9 cellular contexts compared by ENCODE assay signal in genomic region chr15:82572311-82572710, GRCh38. TPM values are rescaled to one million over a fixed set of nuclear protein-coding genes. Genes with fewer than 3 reads are reported as not detected.
DNase-seq lines count a peak whose midpoint lies in the region; ATAC-seq and TF ChIP-seq lines count a peak whose summit lies in the region.
"Had no signal": no experiment of that assay in that cellular context is flagged by ENCODE, and none has a peak within 500 bp of the region (broad histone marks: within the 10 kb centered on the region; RNA-seq: fewer than 3 reads in every experiment).

No MANE protein-coding gene starts in this region.

- H2BK20ac ChIP-seq in IMR-90 (ENCODE audit: low read depth, low read length): no peak overlapping the region

- no peak for TF ChIP-seq POLR2A in IMR-90 (IDR thresholded peaks at IDR 0.05; ENCODE audit: low read depth, low read length)

- H3K27ac ChIP-seq in ACC112 (ENCODE audit: low read depth, low read length) (no peak overlapping the region), IMR-90 (ENCODE audit: insufficient read depth, low read length) (no peak overlapping the region)

- H3K27me3 ChIP-seq in ACC112 (ENCODE audit: insufficient read depth, low read length): no peaks in the 10 kb centered on the region
- 0 out of 2 replicates have a peak, but pooled peaks cover 2% of the 10 kb centered on the region for H3K27me3 ChIP-seq in IMR-90 (ENCODE audit: control insufficient read depth, insufficient read depth, low read length)
- H3K27me3 ChIP-seq in endocrine pancreas (ENCODE audit: control insufficient read depth, insufficient read depth, low read length): no peaks in the 10 kb centered on the region

- peak; percentile 8 for DNase-seq in IMR-90
- DNase-seq in occipital lobe (lab: John Stamatoyannopoulos, UW): peak; percentile 44
- no peak for DNase-seq in SHP77 (lab: John Stamatoyannopoulos, UW)
- DNase-seq in activated CD4-positive, CD25-positive, alpha-beta regulatory T cell treated with anti-CD3 and anti-CD28 coated beads, Interleukin-2, amount 50 U/mL, for 72 hours: no peak
- no peak for DNase-seq in activated T-cell treated with anti-CD3 and anti-CD28 coated beads, Interleukin-2, amount 50 U/mL, for 1 hour
- DNase-seq: stimulated activated naive CD4-positive, alpha-beta T cell treated with Interleukin-2 at 50 U/mL for 16 hours had no signal

- no peak for TF ChIP-seq CTCF in IMR-90 (conservative IDR thresholded peaks at IDR 0.05; ENCODE audit: low read depth, low read length)

- intact Hi-C loops in IMR-90 (cut with micrococcal nuclease): no loop called here

- POLR2A ChIA-PET in IMR-90 (lab: Charles Lee; ENCODE audit: unreplicated experiment): interaction anchor here (1.0 kb wide), 1 partner anchor 12 kb away, joined by 4 read pairs; no protein-coding TSS in a partner anchor

- H3K9me1 ChIP-seq in IMR-90 (ENCODE audit: insufficient read depth, low read length): peaks cover 4% of the 10 kb centered on the region; the same call in 1 of the 2 replicates

- no peak overlapping the region for H3K18ac ChIP-seq in IMR-90 (ENCODE audit: low read depth, low read length)

- H2AFZ ChIP-seq in ACC112 (ENCODE audit: low read length, unreplicated experiment) (peak overlapping the region; percentile 17), IMR-90 (replicated peaks; ENCODE audit: low read length, poor library complexity) (peak overlapping the region; percentile 96)

- no peak overlapping the region; a peak in 1 of 4 replicates for H4K8ac ChIP-seq in IMR-90 (ENCODE audit: low read depth in 2 of 2, low read length in 2 of 2)

- H3K9me3 ChIP-seq in IMR-90 (ENCODE audit: control insufficient read depth, insufficient read depth, low read length) (no peaks in the 10 kb centered on the region), endocrine pancreas (ENCODE audit: control insufficient read depth, low read length) (no peaks in the 10 kb centered on the region)

- no peak overlapping the region for H3K9ac ChIP-seq in IMR-90 (ENCODE audit: low read depth, low read length)
- H3K9ac ChIP-seq in endocrine pancreas (ENCODE audit: control insufficient read depth, insufficient read depth, low read length): no peak overlapping the region

- H2BK15ac ChIP-seq in IMR-90 (ENCODE audit: low read depth, low read length): no peak overlapping the region

- CTCF ChIA-PET in IMR-90 (lab: Yijun Ruan, JAX): interaction anchor here (0.7 kb wide), 1 partner anchor 11 kb away, joined by 5 read pairs; no protein-coding TSS in a partner anchor

- H4K20me1 ChIP-seq in IMR-90 (ENCODE audit: insufficient read depth, low read length): no peaks in the 10 kb centered on the region

- H4K91ac ChIP-seq in IMR-90 (ENCODE audit: insufficient read depth, low read depth, low read length): no peak overlapping the region

- 52% methylated on average over 4 of the region's 5 CpGs; no CpG with 5 or more reads in 1 of the 2 experiments for WGBS in IMR-90 (ENCODE audit: extremely low coverage in 2 of 2, insufficient read length in 1 of 2), 2 experiments

- H3K56ac ChIP-seq in IMR-90 (ENCODE audit: extremely low read depth, insufficient read depth, low read length): no peak overlapping the region

- no peak overlapping the region for H3K14ac ChIP-seq in IMR-90 (replicated peaks; ENCODE audit: low read depth, low read length)

- H3K4ac ChIP-seq in IMR-90 (ENCODE audit: low read depth, low read length): no peak overlapping the region

- H3K4me3 ChIP-seq in ACC112 (ENCODE audit: low read depth, low read length): peak overlapping the region; percentile 71
- no peak overlapping the region for H3K4me3 ChIP-seq in IMR-90 (ENCODE audit: insufficient read depth, low read depth, low read length)
- H3K4me3 ChIP-seq in endocrine pancreas (ENCODE audit: control insufficient read depth, insufficient read depth, low read length): peak overlapping the region; percentile 22

- BruUV-seq in IMR-90 (replicated peaks; lab: Mats Ljungman, UMichigan): no TSS peak

- no peaks in the 10 kb centered on the region for H3K36me3 ChIP-seq in ACC112 (ENCODE audit: insufficient read depth, low read length)
- H3K36me3 ChIP-seq in IMR-90 (ENCODE audit: control insufficient read depth, insufficient read depth, low read length): no peaks in the 10 kb centered on the region
- no peaks in the 10 kb centered on the region for H3K36me3 ChIP-seq in endocrine pancreas (ENCODE audit: control insufficient read depth, insufficient read depth, low read length)

- no peaks in the 10 kb centered on the region for H3K79me2 ChIP-seq in ACC112 (ENCODE audit: control insufficient read depth, insufficient read depth, low read length, unreplicated experiment)

- no peak overlapping the region for H2BK5ac ChIP-seq in IMR-90 (ENCODE audit: low read depth, low read length, poor library complexity, severe bottlenecking)

- no peak overlapping the region for H2BK120ac ChIP-seq in IMR-90 (ENCODE audit: low read depth, low read length)

- H3K79me1 ChIP-seq in IMR-90 (ENCODE audit: low read depth in 1 of 2, low read length in 2 of 2): peaks cover 0 to 7% of the 10 kb centered on the region in 2 experiments; a peak in 1 of 4 replicates

- no peak overlapping the region for H3K23ac ChIP-seq in IMR-90 (ENCODE audit: low read depth, low read length)

- H4K5ac ChIP-seq in IMR-90 (ENCODE audit: low read depth, low read length): no peak overlapping the region

- dilution Hi-C loops in IMR-90 (cut with HindIII; ENCODE audit: low sequenced_read_pairs, unreplicated experiment): no loop called here

- no peak overlapping the region for H2AK5ac ChIP-seq in IMR-90 (ENCODE audit: low read depth, low read length)

- peak; percentile 2; the same call in 1 of the 2 replicates for ATAC-seq in IMR-90 (ENCODE audit: low read depth)
- ATAC-seq in GM21619 (IDR thresholded peaks at IDR 0.05; ENCODE audit: unreplicated experiment): no peak

- H3K4me2 ChIP-seq in IMR-90 (ENCODE audit: low read depth, low read length): peak overlapping the region; percentile 49; the same call in 1 of the 2 replicates

- no peak overlapping the region for H2AK9ac ChIP-seq in IMR-90 (replicated peaks; ENCODE audit: low read depth, low read length, poor library complexity)

- in situ Hi-C loops in IMR-90 (cut with MboI; ENCODE audit: low sequenced_read_pairs): no loop called here

- no peak for TF ChIP-seq RAD21 in IMR-90 (IDR thresholded peaks at IDR 0.05; ENCODE audit: low read length)

- H3K4me1 ChIP-seq in ACC112 (ENCODE audit: control insufficient read depth, insufficient read depth, low read length, unreplicated experiment): peaks cover 17% of the 10 kb centered on the region
- peaks cover 8% of the 10 kb centered on the region for H3K4me1 ChIP-seq in IMR-90 (ENCODE audit: control insufficient read depth, insufficient read depth, low read length)
- H3K4me1 ChIP-seq in endocrine pancreas (ENCODE audit: control insufficient read depth, insufficient read depth, low read length): no peaks in the 10 kb centered on the region

TF ChIP-seq in IMR-90, 13 proteins besides CTCF, POLR2A, EP300 and RAD21:
- TF ChIP-seq, protein P1, sequence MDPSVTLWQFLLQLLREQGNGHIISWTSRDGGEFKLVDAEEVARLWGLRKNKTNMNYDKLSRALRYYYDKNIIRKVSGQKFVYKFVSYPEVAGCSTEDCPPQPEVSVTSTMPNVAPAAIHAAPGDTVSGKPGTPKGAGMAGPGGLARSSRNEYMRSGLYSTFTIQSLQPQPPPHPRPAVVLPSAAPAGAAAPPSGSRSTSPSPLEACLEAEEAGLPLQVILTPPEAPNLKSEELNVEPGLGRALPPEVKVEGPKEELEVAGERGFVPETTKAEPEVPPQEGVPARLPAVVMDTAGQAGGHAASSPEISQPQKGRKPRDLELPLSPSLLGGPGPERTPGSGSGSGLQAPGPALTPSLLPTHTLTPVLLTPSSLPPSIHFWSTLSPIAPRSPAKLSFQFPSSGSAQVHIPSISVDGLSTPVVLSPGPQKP (IDR thresholded peaks at IDR 0.05; ENCODE audit: borderline replicate concordance, low read depth, low read length): no peak

RNA-seq across cellular contexts. Expression of gene RPS17, which starts 32.1 kb away (rescaled TPM):
- 2,617 and 3,477 TPM in 2 replicates for total RNA-seq in IMR-90 (2012; rRNA removed)
- polyA plus RNA-seq in IMR-90 (2012; rRNA removed): 4,201 and 5,358 TPM in 2 replicates
- polyA plus RNA-seq in IMR-90 (2012; cell fraction: cytosol; rRNA removed): 3,823 and 3,949 TPM in 2 replicates
- 543 and 2,209 TPM in 2 replicates for polyA plus RNA-seq in IMR-90 (2012; cell fraction: nucleus; rRNA removed; ENCODE audit: low replicate concordance)
- total RNA-seq in occipital lobe: 1,719 TPM

Comparison
In these comparisons a context has a peak if more than half of its experiments do, and no peak if none do; other contexts are left out.
1. DNase-seq: peak in IMR-90 (single experiment) and occipital lobe (single experiment); none in SHP77 (0 of 2), activated CD4-positive, CD25-positive, alpha-beta regulatory T cell treated with anti-CD3 and anti-CD28 coated beads, Interleukin-2, amount 50 U/mL, for 72 hours (single experiment) and activated T-cell treated with anti-CD3 and anti-CD28 coated beads, Interleukin-2, amount 50 U/mL, for 1 hour (single experiment).